9 cellular contexts compared by ENCODE assay signal in the genomic region with DNA sequence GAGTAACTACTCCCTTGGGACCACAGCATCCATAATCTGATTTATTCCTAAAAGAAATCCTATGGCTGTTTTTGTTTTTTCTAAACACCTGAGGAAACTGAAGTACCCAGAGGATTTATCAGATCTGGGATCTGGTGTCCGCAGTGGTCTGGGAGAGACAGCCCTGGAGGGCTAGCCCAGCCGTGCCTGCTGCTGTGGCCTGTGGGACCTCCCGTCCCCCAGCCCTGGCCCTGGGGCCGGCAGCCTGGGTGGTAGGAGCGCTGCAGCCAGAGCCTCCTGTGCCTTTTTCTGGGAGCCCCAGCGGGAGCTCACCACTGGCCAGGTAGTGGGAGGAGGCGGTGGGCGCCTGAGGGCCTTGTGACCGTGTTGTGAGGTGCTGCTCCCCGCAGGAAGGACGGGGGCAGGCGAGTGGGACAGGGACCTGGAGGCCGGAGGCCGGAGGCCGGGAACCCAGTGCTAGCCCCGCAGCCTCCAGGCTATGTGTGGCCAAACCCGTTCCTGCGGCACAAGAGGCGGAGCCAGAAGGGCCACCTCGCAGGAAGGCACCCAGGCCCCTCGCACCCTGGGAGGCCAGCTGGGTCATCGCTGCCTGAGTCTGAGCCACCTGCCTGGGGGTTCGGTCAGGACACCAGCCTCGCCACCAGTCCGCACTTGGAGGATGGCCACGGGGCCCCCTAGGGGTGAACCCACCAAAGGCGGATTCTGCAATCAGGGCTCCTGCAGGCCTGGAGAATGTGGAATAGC. TPM values are rescaled to one million over a fixed set of nuclear protein-coding genes. Genes with fewer than 3 reads are reported as not detected.
DNase-seq lines count a peak whose midpoint lies in the region; ATAC-seq and TF ChIP-seq lines count a peak whose summit lies in the region.
"Had no signal": no experiment of that assay in that cellular context is flagged by ENCODE, and none has a peak within 500 bp of the region (broad histone marks: within the 10 kb centered on the region; RNA-seq: fewer than 3 reads in every experiment).

No MANE protein-coding gene starts in this region.

- H3K4me1 ChIP-seq in NT2/D1 (ENCODE audit: insufficient read depth, insufficient read length): peaks cover 52% of the 10 kb centered on the region
- peaks cover 36% of the 10 kb centered on the region for H3K4me1 ChIP-seq in mucosa of stomach (ENCODE audit: control insufficient read depth, insufficient read depth, low read length)
- H3K4me1 ChIP-seq in tibial nerve: peaks cover 0 to 76% (median 52%) of the 10 kb centered on the region in 4 donors

- H3K9ac ChIP-seq in NT2/D1 (ENCODE audit: insufficient read length, low read depth): peak overlapping the region; percentile 47
- H3K9ac ChIP-seq in mucosa of stomach (ENCODE audit: low read length): peak overlapping the region; percentile 8

- no peak for DNase-seq in NT2/D1 (ENCODE audit: low read depth, low spot score)
- peak; percentile 51 for DNase-seq in ecto neural progenitor cell (ENCODE audit: low spot score)
- no peak for DNase-seq in tibial nerve (ENCODE audit: low spot score in 2 of 2)
- DNase-seq in NCI-H2107 treated with DMSO at 0.1 percent for 48 hours (lab: John Stamatoyannopoulos, UW; ENCODE audit: unreplicated experiment): no peak
- DNase-seq in T-helper 9 cell: no peak
- DNase-seq: cerebellar nuclear complex, T-helper 2 cell had no signal

- H3K4me3 ChIP-seq in NT2/D1 (ENCODE audit: insufficient read length, low read depth): no peak overlapping the region
- no peak overlapping the region for H3K4me3 ChIP-seq in mucosa of stomach (ENCODE audit: low read length)
- H3K4me3 ChIP-seq in tibial nerve: no peak overlapping the region

- no peak for ATAC-seq in GM21367 (IDR thresholded peaks at IDR 0.05; ENCODE audit: unreplicated experiment)

- WGBS in tibial nerve, 2 donors: 69 to 78% methylated on average over 9 to 15 of the region's 27 CpGs

- H3K36me3 ChIP-seq in NT2/D1 (ENCODE audit: insufficient read depth, insufficient read length, low read length) (peaks cover 21% of the 10 kb centered on the region), mucosa of stomach (ENCODE audit: control insufficient read depth, insufficient read depth, low read length) (no peaks in the 10 kb centered on the region), tibial nerve (peaks cover 0 to 17% (median 0%) of the 10 kb centered on the region in 3 donors)

- TF ChIP-seq CTCF in tibial nerve (IDR thresholded peaks at IDR 0.05): no peak

- H3K27me3 ChIP-seq in NT2/D1 (ENCODE audit: insufficient read depth, insufficient read length) (no peaks in the 10 kb centered on the region), mucosa of stomach (ENCODE audit: control insufficient read depth, insufficient read depth, low read length) (no peaks in the 10 kb centered on the region), tibial nerve (no peaks in the 10 kb centered on the region)

- no peak for TF ChIP-seq EP300 in tibial nerve (IDR thresholded peaks at IDR 0.05)

- no peaks in the 10 kb centered on the region for H3K9me3 ChIP-seq in NT2/D1 (ENCODE audit: insufficient read depth, low read length)
- no peaks in the 10 kb centered on the region for H3K9me3 ChIP-seq in mucosa of stomach (ENCODE audit: control insufficient read depth, low read length)
- no peaks in the 10 kb centered on the region for H3K9me3 ChIP-seq in tibial nerve

- peak overlapping the region; percentile 74 to 91 (median 86) for H3K27ac ChIP-seq in tibial nerve

- TF ChIP-seq POLR2A in tibial nerve (IDR thresholded peaks at IDR 0.05): no peak

RNA-seq across cellular contexts. Expression of a gene that starts 18.2 kb away (rescaled TPM):
- total RNA-seq in tibial nerve: 100 to 1,000 TPM; 127 to 220 (median 157) TPM

RNA-seq across cellular contexts. Expression of a gene that starts 43.7 kb away (rescaled TPM):
- total RNA-seq in tibial nerve: 10 to 100 TPM; 30.4 to 45.0 (median 38.0) TPM
